11 cellular contexts compared by ENCODE assay signal in genomic region chr2:27724905-27725693, GRCh38. TPM values are rescaled to one million over a fixed set of nuclear protein-coding genes. Genes with fewer than 3 reads are reported as not detected.
DNase-seq lines count a peak whose midpoint lies in the region; ATAC-seq and TF ChIP-seq lines count a peak whose summit lies in the region.
"Had no signal": no experiment of that assay in that cellular context is flagged by ENCODE, and none has a peak within 500 bp of the region (broad histone marks: within the 10 kb centered on the region; RNA-seq: fewer than 3 reads in every experiment).

No MANE protein-coding gene starts in this region.

- no peaks in the 10 kb centered on the region for H3K36me3 Mint-ChIP-seq in osteocyte (ENCODE audit: unreplicated experiment)
- H3K36me3 Mint-ChIP-seq in activated T-helper 1 cell treated with anti-CD3 and anti-CD28 coated beads, Interleukin-12 subunit alpha, Interleukin-12 subunit beta, Interleukin-2, Interleukin-4 antibody, amounts not matched to agents 30 ng/mL and 10 ng/mL and 1 ng/mL, durations not matched to agents 14 hours and 24 hours and 36 hours (ENCODE audit: low read depth): peaks cover 4% of the 10 kb centered on the region

- no peaks in the 10 kb centered on the region for H3K9me3 Mint-ChIP-seq in osteocyte (ENCODE audit: unreplicated experiment)
- H3K9me3 Mint-ChIP-seq in activated T-helper 1 cell treated with anti-CD3 and anti-CD28 coated beads, Interleukin-12 subunit alpha, Interleukin-12 subunit beta, Interleukin-2, Interleukin-4 antibody, amounts not matched to agents 30 ng/mL and 10 ng/mL and 1 ng/mL, durations not matched to agents 14 hours and 24 hours and 36 hours: peaks cover 5% of the 10 kb centered on the region

- intact Hi-C loops in left cardiac atrium (cut with DNase I) (no loop called here), cardiac septum (cut with DNase I) (no loop called here)
- intact Hi-C loops in activated T-helper 1 cell treated with anti-CD3 and anti-CD28 coated beads, Interleukin-12 subunit alpha, Interleukin-12 subunit beta, Interleukin-2, Interleukin-4 antibody, amounts not matched to agents 30 ng/mL and 10 ng/mL and 1 ng/mL, durations not matched to agents 14 hours and 24 hours and 36 hours (cut with micrococcal nuclease): loop anchor here (5.0 kb wide), 2 partner anchors 527 to 667 kb away; partner anchors contain the start of gene FOSL2

- TF ChIP-seq CTCF in fibroblast of villous mesenchyme (IDR thresholded peaks at IDR 0.05; ENCODE audit: insufficient read depth, low read depth, low read length): no peak
- no peak for TF ChIP-seq CTCF in osteocyte (IDR thresholded peaks at IDR 0.05)

- ATAC-seq in left cardiac atrium: peak; percentile 45 to 70
- ATAC-seq: pancreas had no signal

- H3K4me1 Mint-ChIP-seq in osteocyte (ENCODE audit: unreplicated experiment): peaks cover 30% of the 10 kb centered on the region
- H3K4me1 Mint-ChIP-seq in activated T-helper 1 cell treated with anti-CD3 and anti-CD28 coated beads, Interleukin-12 subunit alpha, Interleukin-12 subunit beta, Interleukin-2, Interleukin-4 antibody, amounts not matched to agents 30 ng/mL and 10 ng/mL and 1 ng/mL, durations not matched to agents 14 hours and 24 hours and 36 hours (ENCODE audit: low read depth): peaks cover 44% of the 10 kb centered on the region

- H3K27ac Mint-ChIP-seq in osteocyte (ENCODE audit: unreplicated experiment): peak overlapping the region; percentile 80
- H3K27ac Mint-ChIP-seq in activated T-helper 1 cell treated with anti-CD3 and anti-CD28 coated beads, Interleukin-12 subunit alpha, Interleukin-12 subunit beta, Interleukin-2, Interleukin-4 antibody, amounts not matched to agents 30 ng/mL and 10 ng/mL and 1 ng/mL, durations not matched to agents 14 hours and 24 hours and 36 hours: no peak overlapping the region

- H3K4me3 Mint-ChIP-seq in osteocyte (ENCODE audit: unreplicated experiment): no peak overlapping the region
- no peak overlapping the region for H3K4me3 Mint-ChIP-seq in activated T-helper 1 cell treated with anti-CD3 and anti-CD28 coated beads, Interleukin-12 subunit alpha, Interleukin-12 subunit beta, Interleukin-2, Interleukin-4 antibody, amounts not matched to agents 30 ng/mL and 10 ng/mL and 1 ng/mL, durations not matched to agents 14 hours and 24 hours and 36 hours

- DNase-seq in left cardiac atrium (no peak), cardiac septum (ENCODE audit: low spot score) (no peak), fibroblast of villous mesenchyme (ENCODE audit: low read depth) (peak; percentile 45), osteocyte (ENCODE audit: extremely low spot score, unreplicated experiment) (no peak), NCI-H748 treated with DMSO at 0.1 percent for 48 hours (lab: John Stamatoyannopoulos, UW) (no peak), NCI-H2196 (lab: John Stamatoyannopoulos, UW; ENCODE audit: unreplicated experiment) (no peak), NCI-H774 (lab: John Stamatoyannopoulos, UW) (no peak)
- DNase-seq in activated T-helper 1 cell treated with anti-CD3 and anti-CD28 coated beads, Interleukin-12 subunit alpha, Interleukin-12 subunit beta, Interleukin-2, Interleukin-4 antibody, amounts not matched to agents 30 ng/mL and 10 ng/mL and 1 ng/mL, durations not matched to agents 14 hours and 24 hours and 36 hours (ENCODE audit: low spot score): no peak
- DNase-seq: NCI-H187 treated with DMSO at 0.1 percent for 48 hours, pancreas, SJCRH30 had no signal

- no peak overlapping the region for H3K4me3 ChIP-seq in fibroblast of villous mesenchyme (ENCODE audit: low read depth, low read length)
- H3K4me3 ChIP-seq: pancreas, SJCRH30 had no signal

- no peaks in the 10 kb centered on the region for H3K27me3 Mint-ChIP-seq in osteocyte (ENCODE audit: unreplicated experiment)
- peaks cover 3% of the 10 kb centered on the region for H3K27me3 Mint-ChIP-seq in activated T-helper 1 cell treated with anti-CD3 and anti-CD28 coated beads, Interleukin-12 subunit alpha, Interleukin-12 subunit beta, Interleukin-2, Interleukin-4 antibody, amounts not matched to agents 30 ng/mL and 10 ng/mL and 1 ng/mL, durations not matched to agents 14 hours and 24 hours and 36 hours (ENCODE audit: insufficient read depth)

RNA-seq across cellular contexts. Expression of gene MRPL33, which starts 46.4 kb away (rescaled TPM):
- total RNA-seq in left cardiac atrium (100 to 1,000 TPM; 198 to 226 TPM), cardiac septum (258 TPM), fibroblast of villous mesenchyme (112 and 119 TPM in 2 replicates), osteocyte (43.5 and 51.6 TPM in 2 replicates)
- total RNA-seq in activated T-helper 1 cell treated with anti-CD3 and anti-CD28 coated beads, Interleukin-12 subunit alpha, Interleukin-12 subunit beta, Interleukin-2, Interleukin-4 antibody, amounts not matched to agents 30 ng/mL and 10 ng/mL and 1 ng/mL, durations not matched to agents 14 hours and 24 hours and 36 hours: 55.4 and 55.9 TPM in 2 replicates
